In genomic region chr1:6861075-6861724, GRCh38 we compare ENCODE assay signal across 1 cellular context.
TF ChIP-seq lines count a peak whose summit lies in the region.

No MANE protein-coding gene starts in this region.

TF ChIP-seq in WTC11, 78 proteins besides CTCF, POLR2A, EP300 and RAD21 (continued from another document):
- TF ChIP-seq NR2C2 (CRISPR knock-in tag; IDR thresholded peaks at IDR 0.05) (no peak), TEAD4 (CRISPR knock-in tag; IDR thresholded peaks at IDR 0.05) (no peak)
